ENCODE assay signal across 19 cellular contexts in genomic region chr3:189099505-189100290, GRCh38.
A peak's percentile ranks its signal among the peaks of the same experiment; 100 is the strongest.
DNase-seq lines count a peak whose midpoint lies in the region; ATAC-seq and TF ChIP-seq lines count a peak whose summit lies in the region.
"Had no signal": no experiment of that assay in that cellular context is flagged by ENCODE, and none has a peak within 500 bp of the region (broad histone marks: within the 10 kb centered on the region; RNA-seq: fewer than 3 reads in every experiment).

No MANE protein-coding gene starts in this region.

- no peak overlapping the region for H4K8ac ChIP-seq in mesenchymal stem cell (ENCODE audit: low read length)

- CTCF ChIA-PET in Calu3 (lab: Charles Lee), result interaction anchor here (0.6 kb wide), 1 partner anchor 1363 kb away, joined by 7 read pairs; no protein-coding TSS in a partner anchor

- H3K4me1 ChIP-seq in mesenchymal stem cell (ENCODE audit: control insufficient read depth, insufficient read depth, low read depth, low read length) (no peaks in the 10 kb centered on the region), testis (peaks cover 39% of the 10 kb centered on the region)

- H2AFZ ChIP-seq in mesenchymal stem cell (ENCODE audit: low read depth, low read length), result no peak overlapping the region

- TF ChIP-seq CTCF in testis (IDR thresholded peaks at IDR 0.05) (no peak), Calu3 (IDR thresholded peaks at IDR 0.05; ENCODE audit: unreplicated experiment) (no peak)

- no peak overlapping the region for H3K27ac Mint-ChIP-seq in Calu3 (ENCODE audit: unreplicated experiment)
- H3K27ac Mint-ChIP-seq: activated T-helper 2 cell treated with anti-CD3 and anti-CD28 coated beads, Interferon-gamma antibody, Interleukin-2, Interleukin-4, amounts not matched to agents 10 μg/mL and 5 μg/mL and 100 μg/mL, durations not matched to agents 14 hours and 24 hours and 36 hours had no signal

- no peaks in the 10 kb centered on the region for H3K27me3 Mint-ChIP-seq in Calu3 (ENCODE audit: unreplicated experiment)

- H3K9me3 Mint-ChIP-seq in Calu3 (ENCODE audit: low read depth, unreplicated experiment), result peaks cover 2% of the 10 kb centered on the region
- H3K9me3 Mint-ChIP-seq: activated T-helper 2 cell treated with anti-CD3 and anti-CD28 coated beads, Interferon-gamma antibody, Interleukin-2, Interleukin-4, amounts not matched to agents 10 μg/mL and 5 μg/mL and 100 μg/mL, durations not matched to agents 14 hours and 24 hours and 36 hours had no signal

- no peak overlapping the region for H3K18ac ChIP-seq in mesenchymal stem cell (ENCODE audit: low read depth in 1 of 2, low read length in 2 of 2)

- H2BK12ac ChIP-seq in mesenchymal stem cell (ENCODE audit: low read length in 2 of 2), result no peak overlapping the region

- H3K9me3 ChIP-seq in mesenchymal stem cell (ENCODE audit: control insufficient read depth, low read length) (no peaks in the 10 kb centered on the region), testis (no peaks in the 10 kb centered on the region)
- H3K9me3 ChIP-seq: neutrophil, SK-N-SH had no signal

- H3K4me2 ChIP-seq in mesenchymal stem cell (ENCODE audit: low read length, poor library complexity, severe bottlenecking), result no peak overlapping the region
- H3K4me2 ChIP-seq: SK-N-SH had no signal

- no peaks in the 10 kb centered on the region for H3K36me3 Mint-ChIP-seq in Calu3 (ENCODE audit: insufficient read depth, unreplicated experiment)

- intact Hi-C loops in testis (cut with DNase I; ENCODE audit: low total_unique reads) (no loop called here), Calu3 (cut with micrococcal nuclease; ENCODE audit: unreplicated experiment) (no loop called here)

- H3K4me3 Mint-ChIP-seq in Calu3 (ENCODE audit: low read depth, unreplicated experiment), result no peak overlapping the region

- H3K36me3 ChIP-seq in mesenchymal stem cell (ENCODE audit: control insufficient read depth in 1 of 2, insufficient read depth in 2 of 2, low read depth in 1 of 2, low read length in 2 of 2) (no peaks in the 10 kb centered on the region), testis (ENCODE audit: low read depth, missing control alignments) (no peaks in the 10 kb centered on the region)
- H3K36me3 ChIP-seq: cardiac muscle cell, neutrophil had no signal

- no peak overlapping the region for H3K23ac ChIP-seq in mesenchymal stem cell (ENCODE audit: low read length in 2 of 2)

- H3K27me3 ChIP-seq in mesenchymal stem cell (ENCODE audit: control insufficient read depth in 1 of 2, insufficient read depth in 1 of 2, low read length in 2 of 2), result peaks cover 0 to 5% of the 10 kb centered on the region in 2 experiments
- no peaks in the 10 kb centered on the region for H3K27me3 ChIP-seq in testis
- H3K27me3 ChIP-seq: cardiac muscle cell, neutrophil had no signal

- no peak for ATAC-seq in HG02798 (IDR thresholded peaks at IDR 0.05; ENCODE audit: poor library complexity, unreplicated experiment)
- ATAC-seq: esophagus mucosa had no signal

- H2BK5ac ChIP-seq in mesenchymal stem cell (ENCODE audit: low read depth, low read length, poor library complexity, severe bottlenecking), result no peak overlapping the region

- H2BK15ac ChIP-seq in mesenchymal stem cell (ENCODE audit: low read depth, poor library complexity, severe bottlenecking), result no peak overlapping the region

- DNase-seq in GM03348 (ENCODE audit: low spot score), result peak; percentile 14
- peak; percentile 3 for DNase-seq in fibroblast of peridontal ligament (ENCODE audit: extremely low read depth)
- no peak for DNase-seq in mesenchymal stem cell
- peak; percentile 68 for DNase-seq in testis
- no peak for DNase-seq in Calu3
- DNase-seq in RKO (ENCODE audit: low spot score), result no peak
- no peak for DNase-seq in OCI-M1 (lab: John Stamatoyannopoulos, UW)
- DNase-seq: DMS79; GOT3; hippocampal formation; NCI-H1417 treated with DMSO at 0.1 percent for 48 hours; retina; SK-N-SH; stimulated activated CD4-positive, alpha-beta T cell treated with anti-CD3 and anti-CD28 coated beads, Interleukin-1b, Interleukin-23, amount 100 ng/mL, for 48 hours had no signal

- no peak overlapping the region for H3K4ac ChIP-seq in mesenchymal stem cell (ENCODE audit: low read depth in 1 of 2, low read length in 2 of 2)

- H4K91ac ChIP-seq in mesenchymal stem cell (ENCODE audit: low read length), result no peak overlapping the region

- peak overlapping the region; percentile 86 for H3K9ac ChIP-seq in mesenchymal stem cell (ENCODE audit: low read length)
- H3K9ac ChIP-seq: SK-N-SH had no signal

- no peak overlapping the region for H2AK5ac ChIP-seq in mesenchymal stem cell (ENCODE audit: low read length, severe bottlenecking)

- H3K79me1 ChIP-seq in mesenchymal stem cell (replicated peaks; ENCODE audit: low read length, poor library complexity, severe bottlenecking), result no peaks in the 10 kb centered on the region

- H3K27ac ChIP-seq in mesenchymal stem cell (ENCODE audit: low read length, poor library complexity, severe bottlenecking), result no peak overlapping the region
- H3K27ac ChIP-seq in testis, result peak overlapping the region; percentile 88 to 94
- H3K27ac ChIP-seq: cardiac muscle cell, neutrophil had no signal

- BruUV-seq in Calu3 (replicated peaks; lab: Mats Ljungman, UMichigan), result no TSS peak

- H3K4me1 Mint-ChIP-seq in Calu3 (ENCODE audit: low read depth, unreplicated experiment), result no peaks in the 10 kb centered on the region

- peak overlapping the region in 1 of 2 experiments; percentile 61 for H3K4me3 ChIP-seq in mesenchymal stem cell (ENCODE audit: insufficient read depth in 1 of 2, low read depth in 1 of 2, low read length in 2 of 2)
- no peak overlapping the region for H3K4me3 ChIP-seq in testis
- H3K4me3 ChIP-seq: cardiac muscle cell had no signal

- 91% methylated on average over 12 of the region's 12 CpGs for WGBS in mesenchymal stem cell
- 45 to 49% methylated on average over 12 of the region's 12 CpGs for WGBS in testis, 2 donors

- TF ChIP-seq POLR2A in testis (IDR thresholded peaks at IDR 0.05), result no peak

- H2BK120ac ChIP-seq in mesenchymal stem cell (ENCODE audit: low read depth, low read length), result no peak overlapping the region

- no peak overlapping the region for H3K14ac ChIP-seq in mesenchymal stem cell (ENCODE audit: low read length in 2 of 2)

Comparison
In these comparisons a context has a peak if more than half of its experiments do, and no peak if none do; other contexts are left out.
1. DNase-seq: peak in GM03348 (single experiment), fibroblast of peridontal ligament (single experiment) and testis (single experiment); none in mesenchymal stem cell (single experiment), Calu3 (single experiment), RKO (single experiment) and OCI-M1 (single experiment).